Comparison of ENCODE assay signal across 24 cellular contexts in genomic region chr22:21985214-21985613, GRCh38.
"Had no signal": no experiment of that assay in that cellular context is flagged by ENCODE, and none has a peak within 500 bp of the region (broad histone marks: within the 10 kb centered on the region; RNA-seq: fewer than 3 reads in every experiment).

No MANE protein-coding gene starts in this region.

- H3K27me3 Mint-ChIP-seq: activated naive CD8-positive, alpha-beta T cell treated with anti-CD3 and anti-CD28 coated beads, Interleukin-2, amount 10 ng/mL, durations not matched to agents 7 days and 5 days had no signal

- H3K9me3 ChIP-seq: breast epithelium, heart right ventricle, lower lobe of right lung, mucosa of descending colon, ovary, psoas muscle, right atrium auricular region, testis, uterus had no signal

- H3K4me3 ChIP-seq: breast epithelium, dorsolateral prefrontal cortex, heart right ventricle, lower lobe of right lung, mucosa of descending colon, ovary, psoas muscle, right atrium auricular region, smooth muscle cell, testis, uterus had no signal

- H3K9me3 Mint-ChIP-seq: activated naive CD8-positive, alpha-beta T cell treated with anti-CD3 and anti-CD28 coated beads, Interleukin-2, amount 10 ng/mL, durations not matched to agents 7 days and 5 days; central memory CD8-positive, alpha-beta T cell; effector memory CD8-positive, alpha-beta T cell; T-helper 1 cell treated with Interleukin-12 subunit alpha and Interleukin-12 subunit beta and Interleukin-4 antibody, amounts not matched to agents 30 μg/mL and 1 μg/mL, for 36 hours had no signal

- DNase-seq: activated CD4-positive, alpha-beta T cell treated with anti-CD3 and anti-CD28 coated beads for 4 hours; activated CD4-positive, CD25-positive, alpha-beta regulatory T cell; activated naive CD4-positive, alpha-beta T cell treated with Interleukin-2 at 50 U/mL for 16 hours; activated naive CD8-positive, alpha-beta T cell treated with anti-CD3 and anti-CD28 coated beads, Interleukin-2, amount 10 ng/mL, durations not matched to agents 7 days and 5 days; activated T-cell treated with anti-CD3 and anti-CD28 coated beads, Interleukin-2, amount 50 U/mL, for 48 hours; dorsolateral prefrontal cortex; effector memory CD8-positive, alpha-beta T cell; heart right ventricle; lower lobe of right lung; ovary; psoas muscle; stimulated activated CD4-positive, alpha-beta T cell treated with anti-CD3 and anti-CD28 coated beads, Interleukin-2, amount 100 ng/mL, for 48 hours; stimulated activated CD8-positive, alpha-beta memory T cell treated with anti-CD3 and anti-CD28 coated beads, Interleukin-4, amount 100 ng/mL, for 48 hours; stimulated activated naive CD4-positive, alpha-beta T cell; uterus had no signal

- H3K4me2 ChIP-seq: smooth muscle cell had no signal

- ATAC-seq: effector memory CD8-positive, alpha-beta T cell; heart right ventricle; lower lobe of right lung; psoas muscle had no signal

- H3K36me3 ChIP-seq: breast epithelium, lower lobe of right lung, ovary, right atrium auricular region, uterus had no signal

- H3K27ac Mint-ChIP-seq: activated naive CD8-positive, alpha-beta T cell treated with anti-CD3 and anti-CD28 coated beads, Interleukin-2, amount 10 ng/mL, durations not matched to agents 7 days and 5 days; effector memory CD8-positive, alpha-beta T cell; T-helper 1 cell treated with Interleukin-12 subunit alpha and Interleukin-12 subunit beta and Interleukin-4 antibody, amounts not matched to agents 30 μg/mL and 1 μg/mL, for 36 hours had no signal

- H3K27me3 ChIP-seq: breast epithelium, heart right ventricle, ovary, right atrium auricular region, testis, uterus had no signal

- H3K27ac ChIP-seq: breast epithelium, dorsolateral prefrontal cortex, heart right ventricle, lower lobe of right lung, ovary, psoas muscle, right atrium auricular region, testis, uterus had no signal

- H3K4me1 ChIP-seq: testis had no signal

- H3K36me3 Mint-ChIP-seq: activated naive CD8-positive, alpha-beta T cell treated with anti-CD3 and anti-CD28 coated beads, Interleukin-2, amount 10 ng/mL, durations not matched to agents 7 days and 5 days had no signal

- H3K4me3 Mint-ChIP-seq: activated naive CD8-positive, alpha-beta T cell treated with anti-CD3 and anti-CD28 coated beads, Interleukin-2, amount 10 ng/mL, durations not matched to agents 7 days and 5 days; central memory CD8-positive, alpha-beta T cell; T-helper 1 cell treated with Interleukin-12 subunit alpha and Interleukin-12 subunit beta and Interleukin-4 antibody, amounts not matched to agents 30 μg/mL and 1 μg/mL, for 36 hours had no signal

- FAIRE-seq: colon, keratinocyte had no signal
